2 cellular contexts compared by ENCODE assay signal in the genomic region with DNA sequence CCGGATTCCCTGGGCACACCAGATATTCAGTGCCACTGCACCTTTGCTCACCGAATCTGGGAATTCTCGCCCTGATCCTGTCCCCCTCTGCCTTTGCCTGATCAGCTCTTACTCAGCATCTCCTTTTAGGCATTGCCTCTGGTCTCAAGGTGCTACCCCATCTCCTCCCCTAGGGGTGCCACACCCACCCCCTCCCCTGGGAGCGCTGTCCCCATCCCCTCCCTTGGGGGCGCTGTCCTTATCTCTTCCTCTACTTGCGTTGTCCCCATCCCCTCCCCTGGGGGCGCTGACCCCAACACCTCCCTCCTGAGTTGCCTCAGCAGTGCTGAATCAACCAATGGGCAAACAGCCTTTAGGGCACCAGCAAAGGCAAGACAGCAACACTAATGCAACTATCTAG.
TF ChIP-seq lines count a peak whose summit lies in the region.

No MANE protein-coding gene starts in this region.

TF ChIP-seq in HCT116, 20 proteins besides CTCF, POLR2A, EP300 and RAD21 (continued from another document):
- TF ChIP-seq, protein P1, sequence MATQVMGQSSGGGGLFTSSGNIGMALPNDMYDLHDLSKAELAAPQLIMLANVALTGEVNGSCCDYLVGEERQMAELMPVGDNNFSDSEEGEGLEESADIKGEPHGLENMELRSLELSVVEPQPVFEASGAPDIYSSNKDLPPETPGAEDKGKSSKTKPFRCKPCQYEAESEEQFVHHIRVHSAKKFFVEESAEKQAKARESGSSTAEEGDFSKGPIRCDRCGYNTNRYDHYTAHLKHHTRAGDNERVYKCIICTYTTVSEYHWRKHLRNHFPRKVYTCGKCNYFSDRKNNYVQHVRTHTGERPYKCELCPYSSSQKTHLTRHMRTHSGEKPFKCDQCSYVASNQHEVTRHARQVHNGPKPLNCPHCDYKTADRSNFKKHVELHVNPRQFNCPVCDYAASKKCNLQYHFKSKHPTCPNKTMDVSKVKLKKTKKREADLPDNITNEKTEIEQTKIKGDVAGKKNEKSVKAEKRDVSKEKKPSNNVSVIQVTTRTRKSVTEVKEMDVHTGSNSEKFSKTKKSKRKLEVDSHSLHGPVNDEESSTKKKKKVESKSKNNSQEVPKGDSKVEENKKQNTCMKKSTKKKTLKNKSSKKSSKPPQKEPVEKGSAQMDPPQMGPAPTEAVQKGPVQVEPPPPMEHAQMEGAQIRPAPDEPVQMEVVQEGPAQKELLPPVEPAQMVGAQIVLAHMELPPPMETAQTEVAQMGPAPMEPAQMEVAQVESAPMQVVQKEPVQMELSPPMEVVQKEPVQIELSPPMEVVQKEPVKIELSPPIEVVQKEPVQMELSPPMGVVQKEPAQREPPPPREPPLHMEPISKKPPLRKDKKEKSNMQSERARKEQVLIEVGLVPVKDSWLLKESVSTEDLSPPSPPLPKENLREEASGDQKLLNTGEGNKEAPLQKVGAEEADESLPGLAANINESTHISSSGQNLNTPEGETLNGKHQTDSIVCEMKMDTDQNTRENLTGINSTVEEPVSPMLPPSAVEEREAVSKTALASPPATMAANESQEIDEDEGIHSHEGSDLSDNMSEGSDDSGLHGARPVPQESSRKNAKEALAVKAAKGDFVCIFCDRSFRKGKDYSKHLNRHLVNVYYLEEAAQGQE (IDR thresholded peaks at IDR 0.05; ENCODE audit: low read depth): no peak
- no peak for TF ChIP-seq CEBPB (IDR thresholded peaks at IDR 0.05; ENCODE audit: low read depth)
- no peak for TF ChIP-seq CBX3 (IDR thresholded peaks at IDR 0.05; ENCODE audit: low read depth)
- TF ChIP-seq SIN3A (IDR thresholded peaks at IDR 0.05; ENCODE audit: low read depth): no peak
- TF ChIP-seq YY1 (IDR thresholded peaks at IDR 0.05; ENCODE audit: extremely low read depth, insufficient replicate concordance, low read depth, low read length): no peak
- no peak for TF ChIP-seq ZFX (IDR thresholded peaks at IDR 0.05)
- TF ChIP-seq EGR1 (IDR thresholded peaks at IDR 0.05; ENCODE audit: low read depth): no peak

TF ChIP-seq in K562, 482 proteins besides CTCF, POLR2A, EP300 and RAD21 (continued from another document):
- TF ChIP-seq CTCFL (IDR thresholded peaks at IDR 0.05; ENCODE audit: borderline replicate concordance, insufficient read depth, low read depth, low read length, poor library complexity, severe bottlenecking): peak; percentile 50
